In the genomic region with DNA sequence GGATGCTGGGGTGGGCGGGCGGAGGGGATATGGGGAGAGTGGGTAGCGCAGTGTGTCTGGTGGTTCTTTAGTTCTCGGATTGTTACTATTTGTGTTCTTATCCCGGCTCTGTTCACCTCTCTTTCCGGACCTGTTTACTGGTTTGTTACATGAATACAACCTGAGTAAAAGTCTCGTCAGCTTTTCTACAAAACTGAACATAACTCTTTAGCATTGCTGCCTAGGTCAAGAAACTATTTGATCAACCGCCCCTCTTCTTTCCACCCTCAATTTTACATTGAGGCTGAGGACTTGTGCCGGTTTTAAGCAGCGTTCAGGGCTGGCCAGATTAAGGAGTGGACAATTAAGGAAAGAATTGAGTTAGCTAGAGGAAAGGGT, we compare ENCODE assay signal across 8 cellular contexts. TPM values are rescaled to one million over a fixed set of nuclear protein-coding genes. Genes with fewer than 3 reads are reported as not detected.
DNase-seq lines count a peak whose midpoint lies in the region; ATAC-seq and TF ChIP-seq lines count a peak whose summit lies in the region.

No MANE protein-coding gene starts in this region.

- ATAC-seq in heart left ventricle: no peak
- no peak for ATAC-seq in left cardiac atrium
- no peak for ATAC-seq in HG03457 (IDR thresholded peaks at IDR 0.05; ENCODE audit: unreplicated experiment)

- no peaks in the 10 kb centered on the region for H3K9me3 ChIP-seq in heart left ventricle
- H3K9me3 ChIP-seq in mesodermal cell (ENCODE audit: control insufficient read depth, low read length): no peaks in the 10 kb centered on the region
- H3K9me3 ChIP-seq in uterus: no peaks in the 10 kb centered on the region

- no peak for DNase-seq in heart left ventricle
- no peak for DNase-seq in left cardiac atrium
- no peak for DNase-seq in uterus
- no peak for DNase-seq in RKO (ENCODE audit: low spot score)
- no peak for DNase-seq in activated T-cell treated with anti-CD3 and anti-CD28 coated beads, Interleukin-2, amount 50 U/mL, for 1 hour

- 1 to 7% (median 3%) methylated on average over 8 to 10 of the region's 10 CpGs for WGBS in heart left ventricle, 4 donors
- WGBS in mesodermal cell (ENCODE audit: insufficient coverage in 2 of 2), 2 experiments: 13 to 22% methylated on average over 2 to 4 of the region's 10 CpGs

- TF ChIP-seq CTCF in heart left ventricle (IDR thresholded peaks at IDR 0.05): no peak
- no peak for TF ChIP-seq CTCF in uterus (IDR thresholded peaks at IDR 0.05)

- intact Hi-C loops in heart left ventricle (cut with DNase I): loop anchor here in 7 of 10 donors (2.0 to 10.0 kb wide), 5 partner anchors 255 to 1267 kb away; a partner anchor contains a TSS
- intact Hi-C loops in left cardiac atrium (cut with DNase I): loop anchor here in 1 of 2 donors (10.0 kb wide), 1 partner anchor 253 kb away; no protein-coding TSS in a partner anchor
- intact Hi-C loops in uterus (cut with DNase I; ENCODE audit: low total_unique reads): loop anchor here (5.0 kb wide), 1 partner anchor 255 kb away; no protein-coding TSS in a partner anchor

- H3K27ac ChIP-seq in heart left ventricle (peak overlapping the region; percentile 79 to 94 (median 88)), cingulate gyrus (ENCODE audit: low read depth, low read length) (peak overlapping the region; percentile 80), mesodermal cell (ENCODE audit: low read depth, low read length, severe bottlenecking) (no peak overlapping the region), uterus (peak overlapping the region; percentile 85 to 87)

- H3K27me3 ChIP-seq in heart left ventricle (peaks cover 0 to 24% (median 15%) of the 10 kb centered on the region in 9 donors), uterus (peaks cover 0 to 18% of the 10 kb centered on the region in 2 donors)

- H3K4me1 ChIP-seq in heart left ventricle: peaks cover 0 to 36% (median 13%) of the 10 kb centered on the region in 12 donors
- H3K4me1 ChIP-seq in mesodermal cell (ENCODE audit: control insufficient read depth, insufficient read depth, low read length, poor library complexity, severe bottlenecking): peaks cover 9% of the 10 kb centered on the region
- H3K4me1 ChIP-seq in uterus: peaks cover 0 to 8% of the 10 kb centered on the region in 2 donors

- TF ChIP-seq POLR2A in heart left ventricle (IDR thresholded peaks at IDR 0.05): no peak
- TF ChIP-seq POLR2A in uterus (IDR thresholded peaks at IDR 0.05): no peak

- peaks cover 0 to 33% (median 27%) of the 10 kb centered on the region in 9 donors for H3K36me3 ChIP-seq in heart left ventricle
- peaks cover 30% of the 10 kb centered on the region for H3K36me3 ChIP-seq in mesodermal cell (ENCODE audit: control insufficient read depth, insufficient read depth, low read length)
- no peaks in the 10 kb centered on the region for H3K36me3 ChIP-seq in uterus

- H3K4me3 ChIP-seq in heart left ventricle: peak overlapping the region; percentile 67 to 96 (median 87)
- peak overlapping the region; percentile 95 for H3K4me3 ChIP-seq in mesodermal cell (ENCODE audit: extremely low read depth, insufficient read depth, low read length, poor library complexity, severe bottlenecking)
- peak overlapping the region; percentile 88 to 94 for H3K4me3 ChIP-seq in uterus

RNA-seq across cellular contexts. Expression of a gene that starts 0.6 kb away (rescaled TPM):
- total RNA-seq in heart left ventricle (10 to 100 TPM in 2 of 9 donors, 1 to 10 TPM in 7; 7.2 to 10.8 (median 8.2) TPM), left cardiac atrium (10 to 100 TPM in 1 of 2 donors, 1 to 10 TPM in 1; 8.2 to 10.7 TPM), uterus (10 to 100 TPM; 10.5 to 18.7 (median 16.1) TPM)
- 10 to 100 TPM in 1 of 2 donors, 1 to 10 TPM in 1; 7.1 to 12.0 TPM for polyA plus RNA-seq in heart left ventricle
- 20.4 TPM for polyA plus RNA-seq in mesodermal cell (2013, experiment 1 of 2)
- polyA plus RNA-seq in mesodermal cell (2013, experiment 2 of 2): 19.2 TPM

RNA-seq across cellular contexts. Expression of a gene that starts 59.2 kb away (rescaled TPM):
- total RNA-seq in heart left ventricle: 10 to 100 TPM; 22.4 to 34.7 (median 32.1) TPM
- 10 to 100 TPM in 1 of 2 donors, 1 to 10 TPM in 1; 5.8 to 52.8 TPM for polyA plus RNA-seq in heart left ventricle
- total RNA-seq in left cardiac atrium: 10 to 100 TPM; 29.4 to 38.6 TPM
- polyA plus RNA-seq in mesodermal cell (2013, experiment 1 of 2): 67.9 TPM
- 65.0 TPM for polyA plus RNA-seq in mesodermal cell (2013, experiment 2 of 2)
- total RNA-seq in uterus: 10 to 100 TPM; 14.6 to 89.0 (median 73.3) TPM
